2 cellular contexts compared by ENCODE assay signal in genomic region chr1:35660581-35661473, GRCh38.
TF ChIP-seq lines count a peak whose summit lies in the region.

No MANE protein-coding gene starts in this region.

TF ChIP-seq in HCT116, 20 proteins besides CTCF, POLR2A, EP300 and RAD21:
- TF ChIP-seq REST (IDR thresholded peaks at IDR 0.05; ENCODE audit: low read depth), result peak; percentile 72
- no peak for TF ChIP-seq EZH2phosphoT487 (IDR thresholded peaks at IDR 0.05; ENCODE audit: borderline replicate concordance)

TF ChIP-seq in endothelial cell of umbilical vein, 7 proteins besides CTCF, POLR2A, EP300 and RAD21:
- TF ChIP-seq MYC (IDR thresholded peaks at IDR 0.05; ENCODE audit: low read depth, low read length), result no peak
- no peak for TF ChIP-seq MAX (IDR thresholded peaks at IDR 0.05; ENCODE audit: insufficient read depth, insufficient read length)
- no peak for TF ChIP-seq JUN (IDR thresholded peaks at IDR 0.05; ENCODE audit: borderline replicate concordance, insufficient read depth, insufficient read length, low read depth)
- TF ChIP-seq GATA2 (IDR thresholded peaks at IDR 0.05; ENCODE audit: insufficient read depth, insufficient read length, low read depth, low read length), result no peak
- no peak for TF ChIP-seq POLR2AphosphoS5 (IDR thresholded peaks at IDR 0.05; ENCODE audit: insufficient read depth, low read depth, low read length)
- TF ChIP-seq EZH2 (IDR thresholded peaks at IDR 0.05; ENCODE audit: borderline replicate concordance, low read depth, low read length, severe bottlenecking), result no peak
- TF ChIP-seq FOS (IDR thresholded peaks at IDR 0.05; ENCODE audit: borderline replicate concordance, insufficient read depth, low read length), result no peak
TF ChIP-seq in endothelial cell of umbilical vein: peak in this region for 0.
